ENCODE assay signal across 8 cellular contexts in genomic region chr11:64372802-64373597, GRCh38. TPM values are rescaled to one million over a fixed set of nuclear protein-coding genes. Genes with fewer than 3 reads are reported as not detected.
A peak's percentile ranks its signal among the peaks of the same experiment; 100 is the strongest.
DNase-seq lines count a peak whose midpoint lies in the region; ATAC-seq and TF ChIP-seq lines count a peak whose summit lies in the region.

No MANE protein-coding gene starts in this region.

- POLR2A ChIA-PET in MCF 10A (lab: Yijun Ruan, JAX) = interaction anchor here (0.7 kb wide), 1 partner anchor 17 kb away, joined by 3 read pairs; no protein-coding TSS in a partner anchor

- H3K27me3 Mint-ChIP-seq in activated T-cell treated with anti-CD3 and anti-CD28 coated beads, Interleukin-2, amount 50 U/mL, for 24 hours = no peaks in the 10 kb centered on the region
- H3K27me3 Mint-ChIP-seq in stimulated activated memory B cell treated with anti-CD40 and anti-IgM and Interleukin-4, amounts not matched to agents 10 μg/mL and 1 μg/mL and 100 μg/mL, for 72 hours = no peaks in the 10 kb centered on the region
- no peaks in the 10 kb centered on the region for H3K27me3 Mint-ChIP-seq in MCF 10A (ENCODE audit: insufficient read depth, unreplicated experiment)

- no peak for TF ChIP-seq CTCF in colonic mucosa (IDR thresholded peaks at IDR 0.05)
- no peak for TF ChIP-seq CTCF in MCF 10A (IDR thresholded peaks at IDR 0.05; ENCODE audit: unreplicated experiment)
- TF ChIP-seq CTCF in gastroesophageal sphincter (IDR thresholded peaks at IDR 0.05) = no peak

- CTCF ChIA-PET in MCF 10A (lab: Yijun Ruan, JAX) = interaction anchor here (0.6 to 0.7 kb wide), 3 partner anchors 48 to 224 kb away, joined by 3 to 5 read pairs (median 3); no protein-coding TSS in a partner anchor

- peak; percentile 3 for ATAC-seq in stimulated activated memory B cell treated with anti-CD40 and anti-IgM and Interleukin-4, amounts not matched to agents 10 μg/mL and 1 μg/mL and 100 μg/mL, for 72 hours
- ATAC-seq in gastroesophageal sphincter = no peak

- no peak overlapping the region for H3K4me3 Mint-ChIP-seq in activated T-cell treated with anti-CD3 and anti-CD28 coated beads, Interleukin-2, amount 50 U/mL, for 24 hours
- no peak overlapping the region for H3K4me3 Mint-ChIP-seq in stimulated activated memory B cell treated with anti-CD40 and anti-IgM and Interleukin-4, amounts not matched to agents 10 μg/mL and 1 μg/mL and 100 μg/mL, for 72 hours
- no peak overlapping the region for H3K4me3 Mint-ChIP-seq in MCF 10A (ENCODE audit: unreplicated experiment)

- no peak for DNase-seq in activated T-cell treated with anti-CD3 and anti-CD28 coated beads, Interleukin-2, amount 50 U/mL, for 24 hours
- no peak for DNase-seq in activated T-cell treated with anti-CD3 and anti-CD28 coated beads, Interleukin-2, amount 50 U/mL, for 1 hour
- DNase-seq in NCI-H510A (lab: John Stamatoyannopoulos, UW) (peak; percentile 90), colonic mucosa (no peak), germinal center (ENCODE audit: low spot score) (no peak), MCF 10A (ENCODE audit: unreplicated experiment) (no peak)

- no peaks in the 10 kb centered on the region for H3K4me1 Mint-ChIP-seq in activated T-cell treated with anti-CD3 and anti-CD28 coated beads, Interleukin-2, amount 50 U/mL, for 24 hours (ENCODE audit: low read depth)
- peaks cover 12% of the 10 kb centered on the region for H3K4me1 Mint-ChIP-seq in stimulated activated memory B cell treated with anti-CD40 and anti-IgM and Interleukin-4, amounts not matched to agents 10 μg/mL and 1 μg/mL and 100 μg/mL, for 72 hours
- no peaks in the 10 kb centered on the region for H3K4me1 Mint-ChIP-seq in MCF 10A (ENCODE audit: insufficient read depth, unreplicated experiment)

- H3K27ac Mint-ChIP-seq in activated T-cell treated with anti-CD3 and anti-CD28 coated beads, Interleukin-2, amount 50 U/mL, for 24 hours = peak overlapping the region; percentile 7
- H3K27ac Mint-ChIP-seq in stimulated activated memory B cell treated with anti-CD40 and anti-IgM and Interleukin-4, amounts not matched to agents 10 μg/mL and 1 μg/mL and 100 μg/mL, for 72 hours = peak overlapping the region; percentile 49
- H3K27ac Mint-ChIP-seq in MCF 10A (ENCODE audit: low read depth, unreplicated experiment) = no peak overlapping the region

- intact Hi-C loops in colonic mucosa (cut with DNase I) (no loop called here), MCF 10A (cut with micrococcal nuclease) (no loop called here)

- H3K9ac ChIP-seq in colonic mucosa (ENCODE audit: low read depth in 2 of 2, low read length in 2 of 2) = peak overlapping the region; percentile 12 to 55

- H3K36me3 Mint-ChIP-seq in activated T-cell treated with anti-CD3 and anti-CD28 coated beads, Interleukin-2, amount 50 U/mL, for 24 hours (ENCODE audit: low read depth) = peaks cover 32% of the 10 kb centered on the region
- H3K36me3 Mint-ChIP-seq in stimulated activated memory B cell treated with anti-CD40 and anti-IgM and Interleukin-4, amounts not matched to agents 10 μg/mL and 1 μg/mL and 100 μg/mL, for 72 hours = peaks cover 37% of the 10 kb centered on the region
- H3K36me3 Mint-ChIP-seq in MCF 10A (ENCODE audit: insufficient read depth, unreplicated experiment) = peaks cover 21% of the 10 kb centered on the region

- H3K9me3 Mint-ChIP-seq in activated T-cell treated with anti-CD3 and anti-CD28 coated beads, Interleukin-2, amount 50 U/mL, for 24 hours = no peaks in the 10 kb centered on the region
- H3K9me3 Mint-ChIP-seq in stimulated activated memory B cell treated with anti-CD40 and anti-IgM and Interleukin-4, amounts not matched to agents 10 μg/mL and 1 μg/mL and 100 μg/mL, for 72 hours = no peaks in the 10 kb centered on the region
- no peaks in the 10 kb centered on the region for H3K9me3 Mint-ChIP-seq in MCF 10A (ENCODE audit: unreplicated experiment)

- H3K36me3 ChIP-seq in colonic mucosa (no peaks in the 10 kb centered on the region), gastroesophageal sphincter (peaks cover 0 to 38% of the 10 kb centered on the region in 2 donors)

- no peak for TF ChIP-seq POLR2A in gastroesophageal sphincter (IDR thresholded peaks at IDR 0.05)

- H3K4me3 ChIP-seq in colonic mucosa (no peak overlapping the region), gastroesophageal sphincter (no peak overlapping the region)

- no peaks in the 10 kb centered on the region for H3K4me1 ChIP-seq in colonic mucosa
- H3K4me1 ChIP-seq in gastroesophageal sphincter = no peaks in the 10 kb centered on the region

- H3K9me3 ChIP-seq in colonic mucosa (no peaks in the 10 kb centered on the region), gastroesophageal sphincter (no peaks in the 10 kb centered on the region)

- no peak overlapping the region for H3K27ac ChIP-seq in colonic mucosa
- no peak overlapping the region for H3K27ac ChIP-seq in gastroesophageal sphincter

- BruUV-seq in MCF 10A (replicated peaks; lab: Mats Ljungman, UMichigan) = no TSS peak

- H3K27me3 ChIP-seq in colonic mucosa (no peaks in the 10 kb centered on the region), gastroesophageal sphincter (no peaks in the 10 kb centered on the region)

- 71% methylated on average over 8 of the region's 18 CpGs; no CpG with 5 or more reads in 1 of the 2 donors for WGBS in gastroesophageal sphincter (ENCODE audit: low coverage in 1 of 2), 2 donors

- no peak for TF ChIP-seq EP300 in gastroesophageal sphincter (IDR thresholded peaks at IDR 0.05)

RNA-seq across cellular contexts. Expression of gene RPS6KA4, which starts 14.0 kb away (rescaled TPM):
- total RNA-seq in colonic mucosa (10 to 100 TPM; 28.9 to 59.1 TPM), MCF 10A (2022) (42.5 and 46.5 TPM in 2 replicates), gastroesophageal sphincter (10 to 100 TPM; 21.2 to 44.2 (median 28.3) TPM)

RNA-seq across cellular contexts. Expression of gene CCDC88B, which starts 33.0 kb away (rescaled TPM):
- total RNA-seq in colonic mucosa (10 to 100 TPM; 15.0 to 52.2 TPM), MCF 10A (2022) (4.2 and 6.0 TPM in 2 replicates), gastroesophageal sphincter (1 to 10 TPM; 7.6 to 9.4 (median 8.5) TPM)

RNA-seq across cellular contexts. Expression of gene PRDX5, which starts 55.1 kb away (rescaled TPM):
- total RNA-seq in colonic mucosa = 100 to 1,000 TPM; 301 to 425 TPM
- total RNA-seq in MCF 10A (2022) = 274 and 302 TPM in 2 replicates
- total RNA-seq in gastroesophageal sphincter = 100 to 1,000 TPM; 179 to 260 (median 181) TPM

RNA-seq across cellular contexts. Expression of gene TRMT112, which starts 55.6 kb away (rescaled TPM):
- total RNA-seq in colonic mucosa (100 to 1,000 TPM in 1 of 2 donors, 10 to 100 TPM in 1; 75.9 to 184 TPM), MCF 10A (2022) (284 and 354 TPM in 2 replicates), gastroesophageal sphincter (100 to 1,000 TPM; 180 to 267 (median 218) TPM)
